ENCODE assay signal across 1 cellular context in the genomic region with DNA sequence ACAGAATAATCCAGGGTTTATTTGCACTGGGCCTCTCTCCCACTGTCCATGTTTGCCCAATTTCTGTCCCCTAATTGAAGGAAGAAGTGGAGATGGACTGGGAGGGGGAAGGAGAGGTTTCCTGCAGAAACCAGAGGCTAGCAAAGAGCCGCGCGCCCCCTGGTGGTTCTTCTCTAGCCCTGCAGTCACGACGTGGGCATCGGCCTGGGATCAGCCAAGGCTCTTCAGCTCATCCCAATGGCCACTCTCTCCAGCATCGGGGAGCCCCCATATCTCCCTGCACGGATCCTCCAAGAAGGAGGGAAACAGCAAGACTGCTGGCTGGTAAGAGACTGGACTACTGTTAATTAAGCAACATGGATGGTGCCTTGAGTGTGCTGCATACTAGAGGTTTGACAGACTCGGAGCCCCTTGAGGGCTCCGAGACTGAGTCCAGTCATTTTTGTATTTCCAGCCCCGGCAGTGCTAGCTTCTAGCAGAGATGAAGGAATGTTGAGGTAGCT.
A peak's percentile ranks its signal among the peaks of the same experiment; 100 is the strongest.
TF ChIP-seq lines count a peak whose summit lies in the region.

No MANE protein-coding gene starts in this region.

TF ChIP-seq in HepG2, 621 proteins besides CTCF, POLR2A, EP300 and RAD21 (continues in another document):
- TF ChIP-seq, protein P1, sequence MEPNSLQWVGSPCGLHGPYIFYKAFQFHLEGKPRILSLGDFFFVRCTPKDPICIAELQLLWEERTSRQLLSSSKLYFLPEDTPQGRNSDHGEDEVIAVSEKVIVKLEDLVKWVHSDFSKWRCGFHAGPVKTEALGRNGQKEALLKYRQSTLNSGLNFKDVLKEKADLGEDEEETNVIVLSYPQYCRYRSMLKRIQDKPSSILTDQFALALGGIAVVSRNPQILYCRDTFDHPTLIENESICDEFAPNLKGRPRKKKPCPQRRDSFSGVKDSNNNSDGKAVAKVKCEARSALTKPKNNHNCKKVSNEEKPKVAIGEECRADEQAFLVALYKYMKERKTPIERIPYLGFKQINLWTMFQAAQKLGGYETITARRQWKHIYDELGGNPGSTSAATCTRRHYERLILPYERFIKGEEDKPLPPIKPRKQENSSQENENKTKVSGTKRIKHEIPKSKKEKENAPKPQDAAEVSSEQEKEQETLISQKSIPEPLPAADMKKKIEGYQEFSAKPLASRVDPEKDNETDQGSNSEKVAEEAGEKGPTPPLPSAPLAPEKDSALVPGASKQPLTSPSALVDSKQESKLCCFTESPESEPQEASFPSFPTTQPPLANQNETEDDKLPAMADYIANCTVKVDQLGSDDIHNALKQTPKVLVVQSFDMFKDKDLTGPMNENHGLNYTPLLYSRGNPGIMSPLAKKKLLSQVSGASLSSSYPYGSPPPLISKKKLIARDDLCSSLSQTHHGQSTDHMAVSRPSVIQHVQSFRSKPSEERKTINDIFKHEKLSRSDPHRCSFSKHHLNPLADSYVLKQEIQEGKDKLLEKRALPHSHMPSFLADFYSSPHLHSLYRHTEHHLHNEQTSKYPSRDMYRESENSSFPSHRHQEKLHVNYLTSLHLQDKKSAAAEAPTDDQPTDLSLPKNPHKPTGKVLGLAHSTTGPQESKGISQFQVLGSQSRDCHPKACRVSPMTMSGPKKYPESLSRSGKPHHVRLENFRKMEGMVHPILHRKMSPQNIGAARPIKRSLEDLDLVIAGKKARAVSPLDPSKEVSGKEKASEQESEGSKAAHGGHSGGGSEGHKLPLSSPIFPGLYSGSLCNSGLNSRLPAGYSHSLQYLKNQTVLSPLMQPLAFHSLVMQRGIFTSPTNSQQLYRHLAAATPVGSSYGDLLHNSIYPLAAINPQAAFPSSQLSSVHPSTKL (CRISPR knock-in tag; IDR thresholded peaks at IDR 0.05), result 0 out of 2 replicates have a peak, but pooled peaks have one; percentile 36
- TF ChIP-seq HOXD1 (CRISPR knock-in tag; IDR thresholded peaks at IDR 0.05) (no peak), HNF4G (IDR thresholded peaks at IDR 0.05; ENCODE audit: borderline replicate concordance, low read depth, low read length) (no peak), HNF4G (CRISPR knock-in tag; IDR thresholded peaks at IDR 0.05; ENCODE audit: borderline replicate concordance, low read depth) (no peak), ADNP (CRISPR knock-in tag; IDR thresholded peaks at IDR 0.05) (no peak), HCFC1 (IDR thresholded peaks at IDR 0.05; ENCODE audit: low read depth, low read length) (no peak), ZNF747 (CRISPR knock-in tag; IDR thresholded peaks at IDR 0.05; ENCODE audit: borderline replicate concordance) (no peak), XRCC5 (optimal IDR thresholded peaks at IDR 0.05; ENCODE audit: low read length) (peak; percentile 35), ATF7-NPFF (CRISPR knock-in tag; IDR thresholded peaks at IDR 0.05; ENCODE audit: low read depth) (no peak), JUND (CRISPR knock-in tag; IDR thresholded peaks at IDR 0.05) (no peak), NFKBIZ (CRISPR knock-in tag; IDR thresholded peaks at IDR 0.05) (no peak), ESRRA (CRISPR knock-in tag; IDR thresholded peaks at IDR 0.05; ENCODE audit: low read depth) (no peak), NR2C2 (CRISPR knock-in tag; IDR thresholded peaks at IDR 0.05; ENCODE audit: borderline replicate concordance) (no peak), ZBTB21 (CRISPR knock-in tag; IDR thresholded peaks at IDR 0.05) (no peak), REXO4 (CRISPR knock-in tag; IDR thresholded peaks at IDR 0.05; ENCODE audit: borderline replicate concordance) (no peak), ZSCAN29 (CRISPR knock-in tag; conservative IDR thresholded peaks at IDR 0.05) (no peak), MBNL3 (CRISPR knock-in tag; conservative IDR thresholded peaks at IDR 0.05) (no peak), ERF (CRISPR knock-in tag; IDR thresholded peaks at IDR 0.05) (peak; percentile 41; the same call in 1 of the 2 replicates), CBX2 (IDR thresholded peaks at IDR 0.05; ENCODE audit: low read depth, low read length) (no peak), CBX2 (CRISPR knock-in tag; IDR thresholded peaks at IDR 0.05; ENCODE audit: low read depth) (no peak), DR1 (CRISPR knock-in tag; IDR thresholded peaks at IDR 0.05) (no peak), CENPT (CRISPR knock-in tag; IDR thresholded peaks at IDR 0.05; ENCODE audit: low read depth) (no peak), FOSL2 (CRISPR knock-in tag; IDR thresholded peaks at IDR 0.05) (peak; percentile 44; the same call in 1 of the 2 replicates), MEIS2 (CRISPR knock-in tag; IDR thresholded peaks at IDR 0.05) (peak; percentile 20; the same call in 1 of the 2 replicates), ISL2 (CRISPR knock-in tag; IDR thresholded peaks at IDR 0.05) (0 out of 2 replicates have a peak, but pooled peaks have one; percentile 21), KDM2A (CRISPR knock-in tag; IDR thresholded peaks at IDR 0.05; ENCODE audit: borderline replicate concordance, low read depth) (peak; percentile 45; the same call in 1 of the 2 replicates), SATB2 (CRISPR knock-in tag; IDR thresholded peaks at IDR 0.05) (no peak), GABPA (IDR thresholded peaks at IDR 0.05; ENCODE audit: low read depth, low read length) (no peak), GABPA (CRISPR knock-in tag; IDR thresholded peaks at IDR 0.05; ENCODE audit: low read depth) (no peak), SMC3 (IDR thresholded peaks at IDR 0.05; ENCODE audit: low read length) (peak; percentile 95), SIN3A (IDR thresholded peaks at IDR 0.05; ENCODE audit: borderline replicate concordance, low read depth, low read length) (no peak), NFE2L1 (CRISPR knock-in tag; IDR thresholded peaks at IDR 0.05; ENCODE audit: borderline replicate concordance) (no peak), ZNF678 (CRISPR knock-in tag; IDR thresholded peaks at IDR 0.05) (no peak), ZNF44 (CRISPR knock-in tag; IDR thresholded peaks at IDR 0.05) (no peak), IRX3 (CRISPR knock-in tag; IDR thresholded peaks at IDR 0.05; ENCODE audit: borderline replicate concordance, low read depth) (no peak), DNMT1 (CRISPR knock-in tag; IDR thresholded peaks at IDR 0.05) (no peak), GABPB1 (CRISPR knock-in tag; IDR thresholded peaks at IDR 0.05) (0 out of 2 replicates have a peak, but pooled peaks have one; percentile 34), ZNF709 (CRISPR knock-in tag; IDR thresholded peaks at IDR 0.05) (no peak), STAG1 (CRISPR knock-in tag; IDR thresholded peaks at IDR 0.05) (peak; percentile 96), NR2F2 (IDR thresholded peaks at IDR 0.05; ENCODE audit: borderline replicate concordance, low read depth) (no peak), ZNF761 (CRISPR knock-in tag; conservative IDR thresholded peaks at IDR 0.05) (no peak), SALL1 (CRISPR knock-in tag; IDR thresholded peaks at IDR 0.05) (peak; percentile 59; the same call in 1 of the 2 replicates), ZNF383 (CRISPR knock-in tag; IDR thresholded peaks at IDR 0.05; ENCODE audit: borderline replicate concordance) (no peak), ZNF766 (CRISPR knock-in tag; IDR thresholded peaks at IDR 0.05; ENCODE audit: borderline replicate concordance) (peak; percentile 98), GPN1 (CRISPR knock-in tag; IDR thresholded peaks at IDR 0.05; ENCODE audit: borderline replicate concordance) (no peak), SALL2 (CRISPR knock-in tag; IDR thresholded peaks at IDR 0.05) (0 out of 2 replicates have a peak, but pooled peaks have one; percentile 49), ZNF235 (CRISPR knock-in tag; IDR thresholded peaks at IDR 0.05; ENCODE audit: borderline replicate concordance) (no peak), TOPORS (CRISPR knock-in tag; IDR thresholded peaks at IDR 0.05) (no peak), ZFX (CRISPR knock-in tag; IDR thresholded peaks at IDR 0.05; ENCODE audit: low read depth) (no peak), KLF9 (CRISPR knock-in tag; IDR thresholded peaks at IDR 0.05; ENCODE audit: low read depth) (no peak), JUNB (CRISPR knock-in tag; IDR thresholded peaks at IDR 0.05; ENCODE audit: borderline replicate concordance) (no peak), TCF12 (IDR thresholded peaks at IDR 0.05) (no peak), TCF12 (CRISPR knock-in tag; IDR thresholded peaks at IDR 0.05) (no peak), ZNF562 (CRISPR knock-in tag; IDR thresholded peaks at IDR 0.05; ENCODE audit: borderline replicate concordance) (no peak), CENPX (CRISPR knock-in tag; IDR thresholded peaks at IDR 0.05) (no peak)
- TF ChIP-seq, protein P2, sequence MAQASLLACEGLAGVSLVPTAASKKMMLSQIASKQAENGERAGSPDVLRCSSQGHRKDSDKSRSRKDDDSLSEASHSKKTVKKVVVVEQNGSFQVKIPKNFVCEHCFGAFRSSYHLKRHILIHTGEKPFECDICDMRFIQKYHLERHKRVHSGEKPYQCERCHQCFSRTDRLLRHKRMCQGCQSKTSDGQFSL (CRISPR knock-in tag; IDR thresholded peaks at IDR 0.05), result no peak
- TF ChIP-seq, protein P3, sequence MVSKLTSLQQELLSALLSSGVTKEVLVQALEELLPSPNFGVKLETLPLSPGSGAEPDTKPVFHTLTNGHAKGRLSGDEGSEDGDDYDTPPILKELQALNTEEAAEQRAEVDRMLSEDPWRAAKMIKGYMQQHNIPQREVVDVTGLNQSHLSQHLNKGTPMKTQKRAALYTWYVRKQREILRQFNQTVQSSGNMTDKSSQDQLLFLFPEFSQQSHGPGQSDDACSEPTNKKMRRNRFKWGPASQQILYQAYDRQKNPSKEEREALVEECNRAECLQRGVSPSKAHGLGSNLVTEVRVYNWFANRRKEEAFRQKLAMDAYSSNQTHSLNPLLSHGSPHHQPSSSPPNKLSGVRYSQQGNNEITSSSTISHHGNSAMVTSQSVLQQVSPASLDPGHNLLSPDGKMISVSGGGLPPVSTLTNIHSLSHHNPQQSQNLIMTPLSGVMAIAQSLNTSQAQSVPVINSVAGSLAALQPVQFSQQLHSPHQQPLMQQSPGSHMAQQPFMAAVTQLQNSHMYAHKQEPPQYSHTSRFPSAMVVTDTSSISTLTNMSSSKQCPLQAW (CRISPR knock-in tag; IDR thresholded peaks at IDR 0.05), result no peak
- TF ChIP-seq, protein P4, sequence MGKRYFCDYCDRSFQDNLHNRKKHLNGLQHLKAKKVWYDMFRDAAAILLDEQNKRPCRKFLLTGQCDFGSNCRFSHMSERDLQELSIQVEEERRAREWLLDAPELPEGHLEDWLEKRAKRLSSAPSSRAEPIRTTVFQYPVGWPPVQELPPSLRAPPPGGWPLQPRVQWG (CRISPR knock-in tag; IDR thresholded peaks at IDR 0.05; ENCODE audit: borderline replicate concordance, low read depth), result no peak
- TF ChIP-seq, protein P5, sequence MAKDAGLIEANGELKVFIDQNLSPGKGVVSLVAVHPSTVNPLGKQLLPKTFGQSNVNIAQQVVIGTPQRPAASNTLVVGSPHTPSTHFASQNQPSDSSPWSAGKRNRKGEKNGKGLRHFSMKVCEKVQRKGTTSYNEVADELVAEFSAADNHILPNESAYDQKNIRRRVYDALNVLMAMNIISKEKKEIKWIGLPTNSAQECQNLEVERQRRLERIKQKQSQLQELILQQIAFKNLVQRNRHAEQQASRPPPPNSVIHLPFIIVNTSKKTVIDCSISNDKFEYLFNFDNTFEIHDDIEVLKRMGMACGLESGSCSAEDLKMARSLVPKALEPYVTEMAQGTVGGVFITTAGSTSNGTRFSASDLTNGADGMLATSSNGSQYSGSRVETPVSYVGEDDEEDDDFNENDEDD (CRISPR knock-in tag; IDR thresholded peaks at IDR 0.05; ENCODE audit: borderline replicate concordance), result no peak
- TF ChIP-seq, protein P6, sequence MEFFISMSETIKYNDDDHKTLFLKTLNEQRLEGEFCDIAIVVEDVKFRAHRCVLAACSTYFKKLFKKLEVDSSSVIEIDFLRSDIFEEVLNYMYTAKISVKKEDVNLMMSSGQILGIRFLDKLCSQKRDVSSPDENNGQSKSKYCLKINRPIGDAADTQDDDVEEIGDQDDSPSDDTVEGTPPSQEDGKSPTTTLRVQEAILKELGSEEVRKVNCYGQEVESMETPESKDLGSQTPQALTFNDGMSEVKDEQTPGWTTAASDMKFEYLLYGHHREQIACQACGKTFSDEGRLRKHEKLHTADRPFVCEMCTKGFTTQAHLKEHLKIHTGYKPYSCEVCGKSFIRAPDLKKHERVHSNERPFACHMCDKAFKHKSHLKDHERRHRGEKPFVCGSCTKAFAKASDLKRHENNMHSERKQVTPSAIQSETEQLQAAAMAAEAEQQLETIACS (CRISPR knock-in tag; IDR thresholded peaks at IDR 0.05), result no peak
- TF ChIP-seq, protein P7, sequence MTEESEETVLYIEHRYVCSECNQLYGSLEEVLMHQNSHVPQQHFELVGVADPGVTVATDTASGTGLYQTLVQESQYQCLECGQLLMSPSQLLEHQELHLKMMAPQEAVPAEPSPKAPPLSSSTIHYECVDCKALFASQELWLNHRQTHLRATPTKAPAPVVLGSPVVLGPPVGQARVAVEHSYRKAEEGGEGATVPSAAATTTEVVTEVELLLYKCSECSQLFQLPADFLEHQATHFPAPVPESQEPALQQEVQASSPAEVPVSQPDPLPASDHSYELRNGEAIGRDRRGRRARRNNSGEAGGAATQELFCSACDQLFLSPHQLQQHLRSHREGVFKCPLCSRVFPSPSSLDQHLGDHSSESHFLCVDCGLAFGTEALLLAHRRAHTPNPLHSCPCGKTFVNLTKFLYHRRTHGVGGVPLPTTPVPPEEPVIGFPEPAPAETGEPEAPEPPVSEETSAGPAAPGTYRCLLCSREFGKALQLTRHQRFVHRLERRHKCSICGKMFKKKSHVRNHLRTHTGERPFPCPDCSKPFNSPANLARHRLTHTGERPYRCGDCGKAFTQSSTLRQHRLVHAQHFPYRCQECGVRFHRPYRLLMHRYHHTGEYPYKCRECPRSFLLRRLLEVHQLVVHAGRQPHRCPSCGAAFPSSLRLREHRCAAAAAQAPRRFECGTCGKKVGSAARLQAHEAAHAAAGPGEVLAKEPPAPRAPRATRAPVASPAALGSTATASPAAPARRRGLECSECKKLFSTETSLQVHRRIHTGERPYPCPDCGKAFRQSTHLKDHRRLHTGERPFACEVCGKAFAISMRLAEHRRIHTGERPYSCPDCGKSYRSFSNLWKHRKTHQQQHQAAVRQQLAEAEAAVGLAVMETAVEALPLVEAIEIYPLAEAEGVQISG (CRISPR knock-in tag; IDR thresholded peaks at IDR 0.05), result peak; percentile 76
- TF ChIP-seq, protein P8, sequence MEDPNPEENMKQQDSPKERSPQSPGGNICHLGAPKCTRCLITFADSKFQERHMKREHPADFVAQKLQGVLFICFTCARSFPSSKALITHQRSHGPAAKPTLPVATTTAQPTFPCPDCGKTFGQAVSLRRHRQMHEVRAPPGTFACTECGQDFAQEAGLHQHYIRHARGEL (CRISPR knock-in tag; IDR thresholded peaks at IDR 0.05), result no peak
- TF ChIP-seq, protein P9, sequence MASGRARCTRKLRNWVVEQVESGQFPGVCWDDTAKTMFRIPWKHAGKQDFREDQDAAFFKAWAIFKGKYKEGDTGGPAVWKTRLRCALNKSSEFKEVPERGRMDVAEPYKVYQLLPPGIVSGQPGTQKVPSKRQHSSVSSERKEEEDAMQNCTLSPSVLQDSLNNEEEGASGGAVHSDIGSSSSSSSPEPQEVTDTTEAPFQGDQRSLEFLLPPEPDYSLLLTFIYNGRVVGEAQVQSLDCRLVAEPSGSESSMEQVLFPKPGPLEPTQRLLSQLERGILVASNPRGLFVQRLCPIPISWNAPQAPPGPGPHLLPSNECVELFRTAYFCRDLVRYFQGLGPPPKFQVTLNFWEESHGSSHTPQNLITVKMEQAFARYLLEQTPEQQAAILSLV (CRISPR knock-in tag; IDR thresholded peaks at IDR 0.05; ENCODE audit: borderline replicate concordance), result no peak
